ENCODE assay signal across 24 cellular contexts in the genomic region with DNA sequence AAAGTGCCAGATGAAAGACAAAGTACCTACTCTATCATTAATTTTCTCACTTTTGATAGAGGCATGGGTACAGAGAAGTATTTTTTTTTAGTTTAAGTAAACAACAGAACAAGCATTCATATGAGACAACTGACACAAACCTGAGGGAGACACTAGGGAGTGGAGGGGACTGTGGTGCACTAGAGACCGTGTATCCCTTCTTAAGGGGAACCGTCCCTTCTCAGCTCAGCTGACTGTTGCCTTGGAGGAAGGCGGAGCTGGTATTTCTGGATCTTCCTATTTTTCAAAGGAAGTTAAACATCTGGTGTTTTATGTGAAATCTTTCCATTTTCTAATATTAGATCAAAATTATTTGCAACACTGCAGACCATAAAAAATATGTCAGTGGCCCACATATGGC.
"Had no signal": no experiment of that assay in that cellular context is flagged by ENCODE, and none has a peak within 500 bp of the region (broad histone marks: within the 10 kb centered on the region; RNA-seq: fewer than 3 reads in every experiment).

No MANE protein-coding gene starts in this region.

- H3K4me2 ChIP-seq: smooth muscle cell had no signal

- H3K36me3 Mint-ChIP-seq: immature natural killer cell; mesothelial cell of epicardium; natural killer cell treated with Interleukin-12 subunit alpha and Interleukin-12 subunit beta and Interleukin-15 and Interleukin-18, amount 100 ng/mL, for 72 hours; stimulated activated effector memory CD8-positive, alpha-beta T cell treated with anti-CD3 and anti-CD28 coated beads, Interleukin-12 subunit alpha, Interleukin-12 subunit beta, amount 100 ng/mL, for 72 hours had no signal

- H3K4me3 Mint-ChIP-seq: effector memory CD8-positive, alpha-beta T cell; immature natural killer cell; mesothelial cell of epicardium; naive B cell; natural killer cell treated with Interleukin-12 subunit alpha and Interleukin-12 subunit beta and Interleukin-15 and Interleukin-18, amount 100 ng/mL, for 72 hours; neural crest cell; stimulated activated effector memory CD8-positive, alpha-beta T cell treated with anti-CD3 and anti-CD28 coated beads, Interleukin-12 subunit alpha, Interleukin-12 subunit beta, amount 100 ng/mL, for 72 hours had no signal

- DNase-seq: cortex of kidney; effector memory CD8-positive, alpha-beta T cell; erythroblast; esophagus squamous epithelium; hypothalamus; immature natural killer cell; mesenchymal stem cell; mucosa of descending colon; naive B cell; stimulated activated CD4-positive, alpha-beta T cell treated with anti-CD3 and anti-CD28 coated beads, Interleukin-2, amount 100 ng/mL, for 24 hours; stimulated activated CD4-positive, alpha-beta T cell treated with anti-CD3 and anti-CD28 coated beads, Interleukin-4, amount 100 ng/mL, for 24 hours; stimulated activated naive CD4-positive, alpha-beta T cell treated with Interleukin-2 at 50 U/mL for 16 hours; stomach; tibial artery; upper lobe of left lung had no signal

- H3K27me3 ChIP-seq: esophagus squamous epithelium, right atrium auricular region, stomach, tibial artery, upper lobe of left lung had no signal

- H3K4me1 ChIP-seq: esophagus squamous epithelium, prostate gland, right atrium auricular region, stomach, upper lobe of left lung had no signal

- H3K27ac ChIP-seq: esophagus squamous epithelium, neutrophil, prostate gland, right atrium auricular region, stomach, tibial artery, upper lobe of left lung had no signal

- ATAC-seq: effector memory CD8-positive, alpha-beta T cell; mucosa of descending colon; natural killer cell treated with Interleukin-12 subunit alpha and Interleukin-12 subunit beta and Interleukin-15 and Interleukin-18, amount 100 ng/mL, for 72 hours; sciatic nerve; stimulated activated effector memory CD8-positive, alpha-beta T cell treated with anti-CD3 and anti-CD28 coated beads, Interleukin-12 subunit alpha, Interleukin-12 subunit beta, amount 100 ng/mL, for 72 hours had no signal

- H3K27ac Mint-ChIP-seq: effector memory CD8-positive, alpha-beta T cell; immature natural killer cell; mesothelial cell of epicardium; naive B cell; natural killer cell treated with Interleukin-12 subunit alpha and Interleukin-12 subunit beta and Interleukin-15 and Interleukin-18, amount 100 ng/mL, for 72 hours; stimulated activated effector memory CD8-positive, alpha-beta T cell treated with anti-CD3 and anti-CD28 coated beads, Interleukin-12 subunit alpha, Interleukin-12 subunit beta, amount 100 ng/mL, for 72 hours had no signal

- H3K9me3 Mint-ChIP-seq: effector memory CD8-positive, alpha-beta T cell; mesothelial cell of epicardium; natural killer cell treated with Interleukin-12 subunit alpha and Interleukin-12 subunit beta and Interleukin-15 and Interleukin-18, amount 100 ng/mL, for 72 hours; neural crest cell; stimulated activated effector memory CD8-positive, alpha-beta T cell treated with anti-CD3 and anti-CD28 coated beads, Interleukin-12 subunit alpha, Interleukin-12 subunit beta, amount 100 ng/mL, for 72 hours had no signal

- H3K27me3 Mint-ChIP-seq: natural killer cell treated with Interleukin-12 subunit alpha and Interleukin-12 subunit beta and Interleukin-15 and Interleukin-18, amount 100 ng/mL, for 72 hours had no signal

- H3K36me3 ChIP-seq: esophagus squamous epithelium, neutrophil, prostate gland, right atrium auricular region, upper lobe of left lung had no signal

- H3K9me3 ChIP-seq: esophagus squamous epithelium, neutrophil, prostate gland, right atrium auricular region, tibial artery had no signal

- H3K4me1 Mint-ChIP-seq: immature natural killer cell; mesothelial cell of epicardium; naive B cell; neural crest cell; stimulated activated effector memory CD8-positive, alpha-beta T cell treated with anti-CD3 and anti-CD28 coated beads, Interleukin-12 subunit alpha, Interleukin-12 subunit beta, amount 100 ng/mL, for 72 hours had no signal

- H3K4me3 ChIP-seq: esophagus squamous epithelium, mucosa of descending colon, prostate gland, right atrium auricular region, smooth muscle cell, stomach, tibial artery, upper lobe of left lung had no signal
